ENCODE assay signal across 17 cellular contexts in genomic region chr12:5481645-5482044, GRCh38. TPM values are rescaled to one million over a fixed set of nuclear protein-coding genes. Genes with fewer than 3 reads are reported as not detected.
"Had no signal": no experiment of that assay in that cellular context is flagged by ENCODE, and none has a peak within 500 bp of the region (broad histone marks: within the 10 kb centered on the region; RNA-seq: fewer than 3 reads in every experiment).

No MANE protein-coding gene starts in this region.

- H3K4me3 ChIP-seq: MG63 had no signal

- H3K27ac ChIP-seq: HL-60, RWPE1 had no signal

- H3K36me3 ChIP-seq: MG63 had no signal

- H3K4me2 ChIP-seq: SK-N-SH had no signal

- ATAC-seq: Panc1 had no signal

- H3K9ac ChIP-seq: SK-N-SH had no signal

- H3K27me3 ChIP-seq: MG63 had no signal

- DNase-seq: Karpas-422, KG1, MG63, NCI-H1092, NCI-H1105 treated with DMSO at 0.1 percent for 48 hours, NCI-H1417 treated with DMSO at 0.1 percent for 48 hours, NCI-H1694 treated with DMSO at 0.1 percent for 48 hours, NCI-H1930, NCI-H2081, NCI-H2107, SHP77, SK-N-SH, SW 1271 had no signal

- H3K9me3 ChIP-seq: MG63, SK-N-SH had no signal

RNA-seq across cellular contexts. Expression of gene NTF3, which starts 49.7 kb away (rescaled TPM):
- total RNA-seq: NCI-H460 had no signal
- polyA plus RNA-seq: SK-N-SH had no signal
